In the genomic region with DNA sequence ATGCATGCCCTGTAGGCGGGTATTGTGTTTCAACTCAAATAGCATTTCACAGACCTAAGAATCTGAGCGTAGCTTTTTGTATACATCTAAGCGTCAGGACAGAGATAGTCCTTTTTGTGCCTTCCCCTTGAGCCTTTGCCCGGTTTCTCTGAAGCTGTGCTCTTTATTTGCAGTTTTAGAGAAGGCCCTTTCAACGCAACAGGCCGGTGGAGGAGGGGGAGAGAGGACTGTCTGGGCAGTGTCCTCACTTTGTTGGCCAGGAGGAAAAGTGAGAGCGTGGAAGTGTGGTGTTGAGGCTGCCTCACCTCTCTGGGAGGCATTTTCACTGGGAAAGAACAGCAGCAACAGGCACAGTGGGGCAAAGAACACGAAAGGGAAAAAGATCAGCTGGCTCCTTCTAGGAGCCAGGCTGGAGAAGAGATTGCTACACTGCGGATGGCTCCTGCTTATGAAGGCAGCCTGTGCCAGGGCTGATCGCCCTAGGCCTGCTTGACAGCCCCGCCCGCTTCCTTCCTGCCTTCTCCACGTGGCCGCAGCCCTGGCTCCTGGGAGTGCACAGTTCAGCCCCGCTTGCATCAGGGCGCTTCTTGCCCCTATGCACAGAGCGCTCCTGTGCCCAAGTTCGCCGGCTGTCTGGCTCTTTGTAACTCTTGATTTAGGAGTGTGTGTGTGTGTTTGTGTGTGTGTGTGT, we compare ENCODE assay signal across 9 cellular contexts.
DNase-seq lines count a peak whose midpoint lies in the region; ATAC-seq, FAIRE-seq and TF ChIP-seq lines count a peak whose summit lies in the region.
"Had no signal": no experiment of that assay in that cellular context is flagged by ENCODE, and none has a peak within 500 bp of the region (broad histone marks: within the 10 kb centered on the region; RNA-seq: fewer than 3 reads in every experiment).

No MANE protein-coding gene starts in this region.

- H3K4me2 ChIP-seq in mesendoderm (ENCODE audit: low read length) = peak overlapping the region; percentile 14

- H3K23ac ChIP-seq in mesendoderm (ENCODE audit: low read length) = no peak overlapping the region

- H3K4ac ChIP-seq in mesendoderm (ENCODE audit: low read depth, low read length) = no peak overlapping the region

- H3K56ac ChIP-seq in mesendoderm (ENCODE audit: low read length) = peak overlapping the region; percentile 88

- no TSS peak for BruUV-seq in A673 (replicated peaks; lab: Mats Ljungman, UMichigan)

- no peak overlapping the region for H4K8ac ChIP-seq in mesendoderm (ENCODE audit: low read depth, low read length)

- H2BK5ac ChIP-seq in mesendoderm (ENCODE audit: low read length) = no peak overlapping the region

- no peak overlapping the region for H2AK5ac ChIP-seq in mesendoderm (ENCODE audit: low read length)

- POLR2A ChIA-PET in A673 (lab: Charles Lee; ENCODE audit: low non-redundant PET) = no interaction called here

- H3K27me3 ChIP-seq in A673 (replicated peaks; ENCODE audit: insufficient read depth, low read depth, low read length, poor library complexity) = peaks cover 11% of the 10 kb centered on the region
- no peaks in the 10 kb centered on the region for H3K27me3 ChIP-seq in mesendoderm (ENCODE audit: insufficient read depth, low read length, poor library complexity)

- TF ChIP-seq CTCF in A673 (conservative IDR thresholded peaks at IDR 0.05; ENCODE audit: low read depth, low read length) = no peak

- H2BK120ac ChIP-seq in mesendoderm (ENCODE audit: low read depth, low read length) = no peak overlapping the region

- FAIRE-seq in GM12892 (lab: Jason Lieb, UNC) = no peak

- H3K4me1 ChIP-seq in A673 (ENCODE audit: insufficient read depth, low read length, poor library complexity, severe bottlenecking) = no peaks in the 10 kb centered on the region
- peaks cover 6% of the 10 kb centered on the region for H3K4me1 ChIP-seq in mesendoderm (ENCODE audit: control insufficient read depth, low read depth, low read length)

- H3K4me3 ChIP-seq in A673 (ENCODE audit: low read depth, low read length, poor library complexity, severe bottlenecking) (no peak overlapping the region), mesendoderm (ENCODE audit: low read length) (no peak overlapping the region)

- DNase-seq in A673 (ENCODE audit: low spot score) (peak; percentile 3), HT1080 (ENCODE audit: low read depth) (peak; percentile 4), ecto neural progenitor cell (ENCODE audit: low spot score) (peak; percentile 64), mesendoderm (peak; percentile 89), GM12892 (ENCODE audit: insufficient read length) (no peak)
- DNase-seq: effector memory CD4-positive, alpha-beta T cell had no signal

- no peak for ATAC-seq in HG03039 (IDR thresholded peaks at IDR 0.05; ENCODE audit: unreplicated experiment)
- no peak for ATAC-seq in HG03354 (IDR thresholded peaks at IDR 0.05; ENCODE audit: poor library complexity, severe bottlenecking, unreplicated experiment)
- no peak for ATAC-seq in HG02938 (IDR thresholded peaks at IDR 0.05; ENCODE audit: unreplicated experiment)

- H3K9ac ChIP-seq in mesendoderm (ENCODE audit: low read length) = peak overlapping the region; percentile 47

- no peak for TF ChIP-seq POLR2A in GM12892 (IDR thresholded peaks at IDR 0.05; ENCODE audit: low read depth, low read length)

- H4K5ac ChIP-seq in mesendoderm (ENCODE audit: low read length) = peak overlapping the region; percentile 13

- WGBS in mesendoderm (ENCODE audit: extremely low coverage, insufficient coverage, low lambda C conversion rate) = no CpG with 5 or more reads among the region's 19 CpGs

- no peaks in the 10 kb centered on the region for H3K9me3 ChIP-seq in A673 (ENCODE audit: low read depth, low read length, poor library complexity, severe bottlenecking)

- H3K18ac ChIP-seq in mesendoderm (ENCODE audit: low read length) = no peak overlapping the region

- no peaks in the 10 kb centered on the region for H3K79me1 ChIP-seq in mesendoderm (ENCODE audit: low read length)

- intact Hi-C loops in A673 (cut with micrococcal nuclease; ENCODE audit: unreplicated experiment) = no loop called here

- H3K36me3 ChIP-seq in A673 (ENCODE audit: insufficient read depth, low read length, poor library complexity, severe bottlenecking) (no peaks in the 10 kb centered on the region), mesendoderm (ENCODE audit: control insufficient read depth, insufficient read depth, low read length) (no peaks in the 10 kb centered on the region)

- H3K27ac ChIP-seq in A673 (ENCODE audit: low read depth, low read length, poor library complexity, severe bottlenecking) (no peak overlapping the region), mesendoderm (ENCODE audit: low read depth, low read length) (no peak overlapping the region)

- CTCF ChIA-PET in A673 (lab: Charles Lee) = no interaction called here

- H2BK15ac ChIP-seq in mesendoderm (replicated peaks; ENCODE audit: low read depth) = no peak overlapping the region

- no peaks in the 10 kb centered on the region for H3K79me2 ChIP-seq in mesendoderm (ENCODE audit: control insufficient read depth, insufficient read depth, low read length)
